11 cellular contexts compared by ENCODE assay signal in genomic region chr5:78887384-78888118, GRCh38.
A peak's percentile ranks its signal among the peaks of the same experiment; 100 is the strongest.
DNase-seq lines count a peak whose midpoint lies in the region; ATAC-seq and TF ChIP-seq lines count a peak whose summit lies in the region.
"Had no signal": no experiment of that assay in that cellular context is flagged by ENCODE, and none has a peak within 500 bp of the region (broad histone marks: within the 10 kb centered on the region; RNA-seq: fewer than 3 reads in every experiment).

No MANE protein-coding gene starts in this region.

- no peak overlapping the region for H3K4me2 ChIP-seq in DND-41 (ENCODE audit: insufficient read depth, low read length)

- no peaks in the 10 kb centered on the region for H3K27me3 Mint-ChIP-seq in T-helper 17 cell
- H3K27me3 Mint-ChIP-seq: CD4-positive, CD25-positive, alpha-beta regulatory T cell had no signal

- H3K27ac ChIP-seq in DND-41 (ENCODE audit: low read length) (no peak overlapping the region), aorta (ENCODE audit: low read depth in 1 of 2, low read length in 2 of 2) (no peak overlapping the region)

- intact Hi-C loops in aorta (cut with DNase I), result no loop called here

- no peaks in the 10 kb centered on the region for H3K4me1 ChIP-seq in DND-41 (ENCODE audit: insufficient read depth, low read length)
- H3K4me1 ChIP-seq in aorta (ENCODE audit: control insufficient read depth in 1 of 2, insufficient read depth in 2 of 2, low read length in 2 of 2), result no peaks in the 10 kb centered on the region

- H3K4me3 Mint-ChIP-seq in T-helper 17 cell, result no peak overlapping the region
- H3K4me3 Mint-ChIP-seq: CD4-positive, CD25-positive, alpha-beta regulatory T cell had no signal

- ATAC-seq in DND-41 (ENCODE audit: insufficient read depth, low read depth), result peak; percentile 58; the same call in 2 of the 3 replicates
- peak; percentile 99 for ATAC-seq in GM19351 (IDR thresholded peaks at IDR 0.05; ENCODE audit: unreplicated experiment)
- ATAC-seq in HG03064 (IDR thresholded peaks at IDR 0.05; ENCODE audit: low read depth, unreplicated experiment), result peak; percentile 93
- no peak for ATAC-seq in aorta (ENCODE audit: low FRiP score)
- ATAC-seq in T-helper 17 cell, result no peak

- H3K9ac ChIP-seq in DND-41 (ENCODE audit: low read depth, low read length), result no peak overlapping the region

- no peak for DNase-seq in DND-41
- DNase-seq in SKM-1 (lab: John Stamatoyannopoulos, UW; ENCODE audit: unreplicated experiment), result peak; percentile 21
- DNase-seq in cerebellum (ENCODE audit: low spot score), result no peak
- DNase-seq in aorta, result no peak
- DNase-seq in T-helper 17 cell, result no peak
- no peak for DNase-seq in H4 (ENCODE audit: low spot score)
- DNase-seq: stimulated activated CD4-positive, alpha-beta T cell treated with anti-CD3 and anti-CD28 coated beads, Interleukin-4, amount 100 ng/mL, for 24 hours had no signal

- H3K4me1 Mint-ChIP-seq in T-helper 17 cell, result peaks cover 13% of the 10 kb centered on the region

- peaks cover 5% of the 10 kb centered on the region for H3K36me3 Mint-ChIP-seq in T-helper 17 cell (ENCODE audit: low read depth)

- H3K4me3 ChIP-seq in DND-41 (ENCODE audit: low read depth in 1 of 2, low read length in 2 of 2) (no peak overlapping the region), aorta (ENCODE audit: low read length in 2 of 2) (no peak overlapping the region)
- H3K4me3 ChIP-seq: lung had no signal

- WGBS in aorta, 2 donors, result 94 to 96% methylated on average over 6 of the region's 6 CpGs

- H3K27ac Mint-ChIP-seq in T-helper 17 cell, result no peak overlapping the region

- no peak for TF ChIP-seq CTCF in DND-41 (IDR thresholded peaks at IDR 0.05; ENCODE audit: borderline replicate concordance, extremely low read depth, low read length, poor library complexity, severe bottlenecking)

- H3K79me2 ChIP-seq in DND-41 (ENCODE audit: insufficient read depth, low read length), result no peaks in the 10 kb centered on the region

- H2AFZ ChIP-seq in DND-41 (ENCODE audit: low read depth, low read length), result no peak overlapping the region

- H3K9me3 ChIP-seq in DND-41 (ENCODE audit: insufficient read depth, low read length, severe bottlenecking) (no peaks in the 10 kb centered on the region), aorta (ENCODE audit: control insufficient read depth, low read length) (no peaks in the 10 kb centered on the region), T-helper 17 cell (ENCODE audit: control insufficient read depth, low read length, poor library complexity, severe bottlenecking) (no peaks in the 10 kb centered on the region)

- H3K27me3 ChIP-seq in DND-41 (ENCODE audit: insufficient read depth, low read length, poor library complexity), result no peaks in the 10 kb centered on the region
- no peaks in the 10 kb centered on the region for H3K27me3 ChIP-seq in aorta (ENCODE audit: control insufficient read depth in 1 of 2, insufficient read depth in 2 of 2, low read length in 1 of 2)

- H4K20me1 ChIP-seq in DND-41 (ENCODE audit: insufficient read depth, low read length), result no peaks in the 10 kb centered on the region

- peaks cover 11% of the 10 kb centered on the region; the same call in 1 of the 2 replicates for H3K36me3 ChIP-seq in DND-41 (ENCODE audit: insufficient read depth, low read length)
- H3K36me3 ChIP-seq in aorta (ENCODE audit: control insufficient read depth in 1 of 2, insufficient read depth in 2 of 2, low read length in 1 of 2), result no peaks in the 10 kb centered on the region

Comparison
In these comparisons a context has a peak if more than half of its experiments do, and no peak if none do; other contexts are left out.
1. ATAC-seq: peak in DND-41 (single experiment), GM19351 (single experiment) and HG03064 (single experiment); none in aorta (single experiment) and T-helper 17 cell (single experiment).